21 cellular contexts compared by ENCODE assay signal in genomic region chr17:9472094-9472493, GRCh38.
DNase-seq lines count a peak whose midpoint lies in the region; ATAC-seq, FAIRE-seq and TF ChIP-seq lines count a peak whose summit lies in the region.
"Had no signal": no experiment of that assay in that cellular context is flagged by ENCODE, and none has a peak within 500 bp of the region (broad histone marks: within the 10 kb centered on the region; RNA-seq: fewer than 3 reads in every experiment).

No MANE protein-coding gene starts in this region.

- POLR2A ChIA-PET in CD4-positive, alpha-beta T cell (lab: Charles Lee) = no interaction called here
- POLR2A ChIA-PET in naive thymus-derived CD8-positive, alpha-beta T cell (lab: Charles Lee) = no interaction called here

- FAIRE-seq in small intestine (lab: Jason Lieb, UNC) = no peak
- FAIRE-seq: endometrium had no signal

- peaks cover 37% of the 10 kb centered on the region for H3K4me1 Mint-ChIP-seq in CD4-positive, alpha-beta T cell (ENCODE audit: low read depth)
- H3K4me1 Mint-ChIP-seq in activated T-helper 17 cell treated with anti-CD3 and anti-CD28 coated beads, Interleukin-2, amount 50 U/mL, for 72 hours = peaks cover 27% of the 10 kb centered on the region
- H3K4me1 Mint-ChIP-seq in naive thymus-derived CD8-positive, alpha-beta T cell = peaks cover 17 to 33% (median 28%) of the 10 kb centered on the region in 4 donors

- intact Hi-C loops in CD4-positive, alpha-beta T cell (cut with DNase I, micrococcal nuclease) = no loop called here
- intact Hi-C loops in posterior cingulate gyrus (cut with DNase I) = no loop called here

- no peaks in the 10 kb centered on the region for H3K4me1 ChIP-seq in small intestine (ENCODE audit: control insufficient read depth in 2 of 2, insufficient read depth in 1 of 2, low read depth in 1 of 2, low read length in 1 of 2)
- H3K4me1 ChIP-seq: sigmoid colon had no signal

- H3K9me3 ChIP-seq in CD4-positive, alpha-beta T cell (ENCODE audit: control insufficient read depth, low read length) = no peaks in the 10 kb centered on the region
- no peaks in the 10 kb centered on the region for H3K9me3 ChIP-seq in small intestine (ENCODE audit: control insufficient read depth, low read depth)
- H3K9me3 ChIP-seq: HAP-1, sigmoid colon had no signal

- no peaks in the 10 kb centered on the region for H3K36me3 ChIP-seq in small intestine (ENCODE audit: control insufficient read depth in 2 of 2, insufficient read depth in 2 of 2, low read length in 2 of 2)
- H3K36me3 ChIP-seq: HAP-1, sigmoid colon had no signal

- H3K27me3 ChIP-seq in CD4-positive, alpha-beta T cell (ENCODE audit: control insufficient read depth, insufficient read depth, low read length) = no peaks in the 10 kb centered on the region
- H3K27me3 ChIP-seq in small intestine (ENCODE audit: control insufficient read depth in 2 of 2, insufficient read depth in 2 of 2, low read length in 2 of 2) = no peaks in the 10 kb centered on the region
- H3K27me3 ChIP-seq: sigmoid colon had no signal

- peak overlapping the region; percentile 84 for H3K27ac Mint-ChIP-seq in CD4-positive, alpha-beta T cell
- peak overlapping the region; percentile 73 for H3K27ac Mint-ChIP-seq in activated T-helper 17 cell treated with anti-CD3 and anti-CD28 coated beads, Interleukin-2, amount 50 U/mL, for 72 hours
- peak overlapping the region in 7 of 10 donors; percentile 62 to 83 (median 65) for H3K27ac Mint-ChIP-seq in naive thymus-derived CD8-positive, alpha-beta T cell

- DNase-seq in CD4-positive, alpha-beta T cell = no peak
- DNase-seq in EL (peak; percentile 40), posterior cingulate gyrus (no peak), small intestine (no peak)
- no peak for DNase-seq in naive thymus-derived CD8-positive, alpha-beta T cell
- DNase-seq: activated effector memory CD4-positive, alpha-beta T cell treated with anti-CD3 and anti-CD28 coated beads, Interleukin-2, amount 50 U/mL, for 16 hours; AML-193; anterior cingulate cortex; Calu3; KG1; left colon; NCI-H1092 treated with DMSO at 0.1 percent for 48 hours; NCI-H748 treated with DMSO at 0.1 percent for 48 hours; nucleus accumbens; PC-3 had no signal

- no peaks in the 10 kb centered on the region for H3K27me3 Mint-ChIP-seq in CD4-positive, alpha-beta T cell
- H3K27me3 Mint-ChIP-seq in activated T-helper 17 cell treated with anti-CD3 and anti-CD28 coated beads, Interleukin-2, amount 50 U/mL, for 72 hours = no peaks in the 10 kb centered on the region
- no peaks in the 10 kb centered on the region for H3K27me3 Mint-ChIP-seq in naive thymus-derived CD8-positive, alpha-beta T cell

- ATAC-seq in CD4-positive, alpha-beta T cell (ENCODE audit: poor library complexity) = no peak
- ATAC-seq in activated T-helper 17 cell treated with anti-CD3 and anti-CD28 coated beads, Interleukin-2, amount 50 U/mL, for 72 hours (replicated peaks) = peak; percentile 65
- no peak for ATAC-seq in naive thymus-derived CD8-positive, alpha-beta T cell
- ATAC-seq in GM18867 (IDR thresholded peaks at IDR 0.05; ENCODE audit: unreplicated experiment) = no peak
- ATAC-seq: left colon, PC-3, SK-N-SH treated with all-trans-retinoic acid at 6 μM for 48 hours had no signal

- no peak overlapping the region for H3K4me3 Mint-ChIP-seq in CD4-positive, alpha-beta T cell
- H3K4me3 Mint-ChIP-seq in activated T-helper 17 cell treated with anti-CD3 and anti-CD28 coated beads, Interleukin-2, amount 50 U/mL, for 72 hours = no peak overlapping the region
- no peak overlapping the region for H3K4me3 Mint-ChIP-seq in naive thymus-derived CD8-positive, alpha-beta T cell

- no peak for TF ChIP-seq CTCF in CD4-positive, alpha-beta T cell (IDR thresholded peaks at IDR 0.05)

- H3K4me3 ChIP-seq in small intestine (ENCODE audit: low read depth in 1 of 2, low read length in 2 of 2) = no peak overlapping the region
- H3K4me3 ChIP-seq: HAP-1, sigmoid colon had no signal

- H3K36me3 Mint-ChIP-seq in CD4-positive, alpha-beta T cell (ENCODE audit: low read depth) = no peaks in the 10 kb centered on the region
- H3K36me3 Mint-ChIP-seq in activated T-helper 17 cell treated with anti-CD3 and anti-CD28 coated beads, Interleukin-2, amount 50 U/mL, for 72 hours (ENCODE audit: low read depth) = no peaks in the 10 kb centered on the region
- H3K36me3 Mint-ChIP-seq in naive thymus-derived CD8-positive, alpha-beta T cell = peaks cover 0 to 11% (median 10%) of the 10 kb centered on the region in 3 donors

- CTCF ChIA-PET in CD4-positive, alpha-beta T cell (lab: Charles Lee) = no interaction called here

- H3K9me3 Mint-ChIP-seq in CD4-positive, alpha-beta T cell = no peaks in the 10 kb centered on the region
- H3K9me3 Mint-ChIP-seq in activated T-helper 17 cell treated with anti-CD3 and anti-CD28 coated beads, Interleukin-2, amount 50 U/mL, for 72 hours = no peaks in the 10 kb centered on the region
- H3K9me3 Mint-ChIP-seq in naive thymus-derived CD8-positive, alpha-beta T cell = no peaks in the 10 kb centered on the region

- whole genome bisulfite sequencing in small intestine, 3 donors = 87 to 93% (median 90%) methylated on average over 5 of the region's 5 CpGs

- no peak overlapping the region for H3K27ac ChIP-seq in CD4-positive, alpha-beta T cell (ENCODE audit: low read depth, low read length)
- peak overlapping the region in 1 of 2 donors; percentile 3 for H3K27ac ChIP-seq in small intestine (ENCODE audit: low read depth in 1 of 2, low read length in 1 of 2)
- H3K27ac ChIP-seq: sigmoid colon had no signal
